27 cellular contexts compared by ENCODE assay signal in genomic region chr20:25063546-25063945, GRCh38. TPM values are rescaled to one million over a fixed set of nuclear protein-coding genes. Genes with fewer than 3 reads are reported as not detected.
"Had no signal": no experiment of that assay in that cellular context is flagged by ENCODE, and none has a peak within 500 bp of the region (broad histone marks: within the 10 kb centered on the region; RNA-seq: fewer than 3 reads in every experiment).

No MANE protein-coding gene starts in this region.

- H3K9me3 ChIP-seq: adrenal gland, esophagus muscularis mucosa, gastrocnemius medialis, prostate gland, suprapubic skin, tibial nerve, uterus had no signal

- H3K27me3 ChIP-seq: adrenal gland, esophagus muscularis mucosa, gastrocnemius medialis, tibial nerve, uterus had no signal

- H3K4me3 ChIP-seq: adrenal gland, coronary artery, esophagus muscularis mucosa, gastrocnemius medialis, prostate gland, suprapubic skin, tibial nerve, uterus had no signal

- H3K27ac ChIP-seq: adrenal gland, coronary artery, esophagus muscularis mucosa, gastrocnemius medialis, prostate gland, suprapubic skin, tibial nerve, uterus had no signal

- ATAC-seq: gastrocnemius medialis; left colon; stimulated activated effector memory CD8-positive, alpha-beta T cell treated with anti-CD3 and anti-CD28 coated beads, Interleukin-12 subunit alpha, Interleukin-12 subunit beta, amount 100 ng/mL, for 72 hours; stimulated activated naive CD8-positive, alpha-beta T cell treated with anti-CD3 and anti-CD28 coated beads, Interleukin-15, amount 100 ng/mL, for 72 hours; T-helper 17 cell had no signal

- H3K36me3 ChIP-seq: adrenal gland, esophagus muscularis mucosa, gastrocnemius medialis, prostate gland, suprapubic skin, tibial nerve, uterus had no signal

- DNase-seq: activated CD4-positive, alpha-beta memory T cell treated with anti-CD3 and anti-CD28 coated beads, Interleukin-2, amount 10 ng/mL, durations not matched to agents 7 days and 5 days; activated CD4-positive, alpha-beta T cell treated with anti-CD3 and anti-CD28 coated beads for 48 hours; activated CD4-positive, CD25-positive, alpha-beta regulatory T cell; cerebellar nuclear complex; hypothalamus; mesenchymal stem cell; occipital lobe; stimulated activated CD4-positive, alpha-beta T cell treated with anti-CD3 and anti-CD28 coated beads, Interleukin-1b, Interleukin-23, amount 100 ng/mL, for 48 hours; stimulated activated naive CD8-positive, alpha-beta T cell treated with anti-CD3 and anti-CD28 coated beads, Interleukin-15, amount 100 ng/mL, for 72 hours; SW 1271 had no signal

RNA-seq across cellular contexts. Expression of gene ACSS1, which starts 5.6 kb away (rescaled TPM):
- polyA plus RNA-seq: neural cell had no signal

RNA-seq across cellular contexts. Expression of gene VSX1, which starts 18.4 kb away (rescaled TPM):
- total RNA-seq: activated CD4-positive, alpha-beta memory T cell treated with anti-CD3 and anti-CD28 coated beads, Interleukin-2, amount 10 ng/mL, durations not matched to agents 7 days and 5 days; activated T-helper 1 cell treated with anti-CD3 and anti-CD28 coated beads, Interleukin-12 subunit alpha, Interleukin-12 subunit beta, Interleukin-2, Interleukin-4 antibody, amounts not matched to agents 30 ng/mL and 10 ng/mL and 1 ng/mL, durations not matched to agents 14 hours and 24 hours and 36 hours; astrocyte; left colon; lower leg skin; mucosa of gallbladder; occipital lobe; prostate gland; skeletal muscle tissue; suprapubic skin; T-helper 17 cell; tibial nerve had no signal
- polyA plus RNA-seq: neural cell had no signal
